22 cellular contexts compared by ENCODE assay signal in genomic region chr3:10528046-10528445, GRCh38. TPM values are rescaled to one million over a fixed set of nuclear protein-coding genes. Genes with fewer than 3 reads are reported as not detected.
DNase-seq lines count a peak whose midpoint lies in the region; TF ChIP-seq lines count a peak whose summit lies in the region.
"Had no signal": no experiment of that assay in that cellular context is flagged by ENCODE, and none has a peak within 500 bp of the region (broad histone marks: within the 10 kb centered on the region; RNA-seq: fewer than 3 reads in every experiment).

No MANE protein-coding gene starts in this region.

- H3K4me3 ChIP-seq in BLaER1 (no peak overlapping the region), Peyer's patch (no peak overlapping the region), endodermal cell (ENCODE audit: low read length) (no peak overlapping the region)
- H3K4me3 ChIP-seq in effector memory CD4-positive, alpha-beta T cell (ENCODE audit: insufficient read depth, low read depth, low read length, poor library complexity, severe bottlenecking) = no peak overlapping the region

- no peaks in the 10 kb centered on the region for H3K4me1 Mint-ChIP-seq in endodermal cell
- no peaks in the 10 kb centered on the region for H3K4me1 Mint-ChIP-seq in MCF 10A (ENCODE audit: insufficient read depth, unreplicated experiment)
- H3K4me1 Mint-ChIP-seq: CD4-positive, alpha-beta memory T cell; H9 had no signal

- H3K9me3 Mint-ChIP-seq in endodermal cell = no peaks in the 10 kb centered on the region
- no peaks in the 10 kb centered on the region for H3K9me3 Mint-ChIP-seq in MCF 10A (ENCODE audit: unreplicated experiment)
- H3K9me3 Mint-ChIP-seq: H9, HFFc6 had no signal

- no TSS peak for BruUV-seq in MCF 10A (replicated peaks; lab: Mats Ljungman, UMichigan)

- H3K4me1 ChIP-seq in BLaER1 = peaks cover 14% of the 10 kb centered on the region
- no peaks in the 10 kb centered on the region for H3K4me1 ChIP-seq in Peyer's patch
- H3K4me1 ChIP-seq in endodermal cell (ENCODE audit: control insufficient read depth, insufficient read depth, low read length) = no peaks in the 10 kb centered on the region
- H3K4me1 ChIP-seq in effector memory CD4-positive, alpha-beta T cell (ENCODE audit: control insufficient read depth, insufficient read depth, low read length, poor library complexity, severe bottlenecking) = no peaks in the 10 kb centered on the region
- H3K4me1 ChIP-seq: BE2C, Caco-2 had no signal

- no peaks in the 10 kb centered on the region for H3K27me3 ChIP-seq in BLaER1
- no peaks in the 10 kb centered on the region for H3K27me3 ChIP-seq in Peyer's patch
- H3K27me3 ChIP-seq in endodermal cell (ENCODE audit: control insufficient read depth, insufficient read depth, low read length, poor library complexity, severe bottlenecking) = no peaks in the 10 kb centered on the region
- H3K27me3 ChIP-seq in effector memory CD4-positive, alpha-beta T cell (replicated peaks; ENCODE audit: control insufficient read depth, insufficient read depth, low read length, poor library complexity, severe bottlenecking) = peaks cover 7% of the 10 kb centered on the region
- H3K27me3 ChIP-seq: BE2C had no signal

- H3K9me3 ChIP-seq in BLaER1 (no peaks in the 10 kb centered on the region), Peyer's patch (no peaks in the 10 kb centered on the region), endodermal cell (ENCODE audit: control insufficient read depth, low read length) (no peaks in the 10 kb centered on the region)
- no peaks in the 10 kb centered on the region for H3K9me3 ChIP-seq in effector memory CD4-positive, alpha-beta T cell (ENCODE audit: control insufficient read depth, low read length)
- H3K9me3 ChIP-seq: BE2C, Caco-2 had no signal

- POLR2A ChIA-PET in MCF 10A (lab: Yijun Ruan, JAX) = no interaction called here

- H3K36me3 Mint-ChIP-seq in endodermal cell (ENCODE audit: low read depth) (no peaks in the 10 kb centered on the region), MCF 10A (ENCODE audit: insufficient read depth, unreplicated experiment) (no peaks in the 10 kb centered on the region)
- H3K36me3 Mint-ChIP-seq: CD4-positive, alpha-beta memory T cell had no signal

- H3K27ac ChIP-seq in BLaER1 = peak overlapping the region; percentile 18; the same call in 1 of the 2 replicates
- no peak overlapping the region for H3K27ac ChIP-seq in Peyer's patch
- no peak overlapping the region for H3K27ac ChIP-seq in endodermal cell (ENCODE audit: low read depth, low read length)
- H3K27ac ChIP-seq in effector memory CD4-positive, alpha-beta T cell (ENCODE audit: insufficient read depth, low read length, poor library complexity, severe bottlenecking) = no peak overlapping the region

- 91 to 93% methylated on average over 7 of the region's 7 CpGs for WGBS in endodermal cell (ENCODE audit: insufficient coverage in 1 of 2, insufficient read length in 1 of 2), 2 experiments

- H3K36me3 ChIP-seq in BLaER1 = no peaks in the 10 kb centered on the region
- H3K36me3 ChIP-seq in Peyer's patch = no peaks in the 10 kb centered on the region
- H3K36me3 ChIP-seq in endodermal cell (ENCODE audit: control insufficient read depth, insufficient read depth, low read length) = no peaks in the 10 kb centered on the region
- no peaks in the 10 kb centered on the region for H3K36me3 ChIP-seq in effector memory CD4-positive, alpha-beta T cell (ENCODE audit: control insufficient read depth, insufficient read depth, low read length)
- H3K36me3 ChIP-seq: BE2C had no signal

- H3K27ac Mint-ChIP-seq in endodermal cell (no peak overlapping the region), MCF 10A (ENCODE audit: low read depth, unreplicated experiment) (no peak overlapping the region)
- H3K27ac Mint-ChIP-seq: CD4-positive, alpha-beta memory T cell; H9; HFFc6 had no signal

- peak in 2 of 3 donors; percentile 3 to 14 for DNase-seq in Peyer's patch
- DNase-seq in endodermal cell = peak; percentile 8
- DNase-seq in stimulated activated CD8-positive, alpha-beta memory T cell treated with anti-CD3 and anti-CD28 coated beads, Interleukin-4, amount 100 ng/mL, for 48 hours = peak; percentile 11
- no peak for DNase-seq in MCF 10A (ENCODE audit: unreplicated experiment)
- no peak for DNase-seq in effector memory CD4-positive, alpha-beta T cell
- DNase-seq in OCI-M1 (lab: John Stamatoyannopoulos, UW) = no peak
- DNase-seq: BE2C; Caco-2; CD4-positive, alpha-beta memory T cell; DMS 273 treated with DMSO at 0.1 percent for 48 hours; DMS79 treated with DMSO at 0.1 percent for 48 hours; H9; HFFc6; KG1; NCI-H1105; NCI-H2029 treated with DMSO at 0.1 percent for 48 hours; NCI-H345; NCI-H524; NCI-H774; Right ventricle myocardium superior had no signal

- intact Hi-C loops in MCF 10A (cut with micrococcal nuclease) = no loop called here

- CTCF ChIA-PET in MCF 10A (lab: Yijun Ruan, JAX) = no interaction called here

- H3K9ac ChIP-seq in BLaER1 = no peak overlapping the region
- H3K9ac ChIP-seq in endodermal cell (ENCODE audit: extremely low read depth, low read length, poor library complexity, severe bottlenecking) = no peak overlapping the region

- H3K27me3 Mint-ChIP-seq in endodermal cell (ENCODE audit: insufficient read depth) = peaks cover 7% of the 10 kb centered on the region
- peaks cover 75% of the 10 kb centered on the region for H3K27me3 Mint-ChIP-seq in MCF 10A (ENCODE audit: insufficient read depth, unreplicated experiment)

- no peak for TF ChIP-seq POLR2A in Peyer's patch (IDR thresholded peaks at IDR 0.05)

- TF ChIP-seq CTCF in Peyer's patch (IDR thresholded peaks at IDR 0.05) (no peak), endodermal cell (conservative IDR thresholded peaks at IDR 0.05) (no peak), MCF 10A (IDR thresholded peaks at IDR 0.05; ENCODE audit: unreplicated experiment) (no peak)

- H4K20me1 ChIP-seq in BLaER1 = no peaks in the 10 kb centered on the region

- no peak overlapping the region for H3K4me3 Mint-ChIP-seq in endodermal cell
- H3K4me3 Mint-ChIP-seq in MCF 10A (ENCODE audit: unreplicated experiment) = no peak overlapping the region
- H3K4me3 Mint-ChIP-seq: CD4-positive, alpha-beta memory T cell; H9; HFFc6 had no signal

- peak overlapping the region; percentile 36 for H3K4me2 ChIP-seq in BLaER1

RNA-seq across cellular contexts. Expression of gene ATP2B2, which starts 22.7 kb away (rescaled TPM):
- total RNA-seq in Peyer's patch (not detected), endodermal cell (under 1 TPM in 1 of 2 donors, not detected in 1; 0.09 TPM), MCF 10A (2022) (not detected in 2 replicates)
- 0.64 TPM for polyA plus RNA-seq in endodermal cell (2013, experiment 1 of 2)
- 0.54 TPM for polyA plus RNA-seq in endodermal cell (2013, experiment 2 of 2)
- total RNA-seq: Caco-2; CD4-positive, alpha-beta memory T cell; HFFc6; Right ventricle myocardium superior; SK-MEL-5 had no signal
- polyA plus RNA-seq: CD4-positive, alpha-beta memory T cell had no signal

Comparison
In these comparisons a context has a peak if more than half of its experiments do, and no peak if none do; other contexts are left out.
1. DNase-seq: peak in Peyer's patch (2 of 3), endodermal cell (single experiment) and stimulated activated CD8-positive, alpha-beta memory T cell treated with anti-CD3 and anti-CD28 coated beads, Interleukin-4, amount 100 ng/mL, for 48 hours (single experiment); none in MCF 10A (single experiment), effector memory CD4-positive, alpha-beta T cell (0 of 3) and OCI-M1 (single experiment).